In the genomic region with DNA sequence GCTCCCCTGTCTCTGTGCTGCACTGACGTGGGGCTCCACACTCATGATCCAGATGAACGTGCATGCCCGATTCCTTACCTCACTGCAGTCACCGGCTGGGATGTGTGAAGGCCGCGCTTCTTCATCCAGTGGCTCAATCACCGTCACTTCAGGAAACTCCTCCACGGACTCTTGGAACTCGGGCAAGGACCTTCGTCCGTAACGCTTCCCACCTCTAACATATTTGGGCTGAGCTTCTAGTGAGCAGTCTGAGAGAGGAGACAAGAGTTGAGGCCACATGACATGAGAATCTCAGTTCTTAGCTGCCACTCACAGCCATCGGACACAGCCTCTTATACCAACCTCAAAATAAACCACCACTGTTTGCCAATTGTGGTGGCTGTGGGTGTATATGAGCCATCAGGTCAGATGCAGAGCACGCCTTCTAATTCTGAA, we compare ENCODE assay signal across 12 cellular contexts. TPM values are rescaled to one million over a fixed set of nuclear protein-coding genes. Genes with fewer than 3 reads are reported as not detected.
A peak's percentile ranks its signal among the peaks of the same experiment; 100 is the strongest.
DNase-seq lines count a peak whose midpoint lies in the region; ATAC-seq and TF ChIP-seq lines count a peak whose summit lies in the region.
"Had no signal": no experiment of that assay in that cellular context is flagged by ENCODE, and none has a peak within 500 bp of the region (broad histone marks: within the 10 kb centered on the region; RNA-seq: fewer than 3 reads in every experiment).

No MANE protein-coding gene starts in this region.

- CTCF ChIA-PET in CD4-positive, alpha-beta T cell (lab: Charles Lee) = interaction anchor here (2.8 to 4.2 kb wide), 2 partner anchors 15 to 68 kb away, joined by 14 to 22 read pairs; no protein-coding TSS in a partner anchor
- CTCF ChIA-PET in activated CD8-positive, alpha-beta T cell treated with anti-CD3 and anti-CD28 coated beads for 36 hours (lab: Charles Lee) = interaction anchor here (0.8 to 11.6 kb wide), 6 partner anchors 17 to 249 kb away, joined by 3 to 103 read pairs (median 4); no protein-coding TSS in a partner anchor

- H3K27me3 ChIP-seq in CD4-positive, alpha-beta T cell (ENCODE audit: control insufficient read depth, insufficient read depth, low read length) = no peaks in the 10 kb centered on the region
- no peaks in the 10 kb centered on the region for H3K27me3 ChIP-seq in right cardiac atrium (ENCODE audit: control insufficient read depth, insufficient read depth)

- no peaks in the 10 kb centered on the region for H3K4me1 ChIP-seq in right cardiac atrium (ENCODE audit: control insufficient read depth, insufficient read depth, low read length)
- H3K4me1 ChIP-seq: parathyroid adenoma had no signal

- H3K9me3 ChIP-seq in CD4-positive, alpha-beta T cell (ENCODE audit: control insufficient read depth, low read length) = no peaks in the 10 kb centered on the region
- no peaks in the 10 kb centered on the region for H3K9me3 ChIP-seq in right cardiac atrium (ENCODE audit: control insufficient read depth, low read length)

- WGBS in right cardiac atrium = 67% methylated on average over 14 of the region's 14 CpGs

- peak overlapping the region; percentile 77 for H3K4me3 Mint-ChIP-seq in CD4-positive, alpha-beta T cell
- H3K4me3 Mint-ChIP-seq in activated CD8-positive, alpha-beta T cell treated with anti-CD3 and anti-CD28 coated beads for 36 hours = peak overlapping the region; percentile 62

- no peak for ATAC-seq in CD4-positive, alpha-beta T cell (ENCODE audit: poor library complexity)
- peak; percentile 27 for ATAC-seq in GM18511 (IDR thresholded peaks at IDR 0.05; ENCODE audit: unreplicated experiment)
- ATAC-seq in activated CD8-positive, alpha-beta T cell treated with anti-CD3 and anti-CD28 coated beads for 36 hours = peak; percentile 28
- ATAC-seq in right cardiac atrium = peak; percentile 87 to 88
- ATAC-seq in GM21717 (IDR thresholded peaks at IDR 0.05; ENCODE audit: unreplicated experiment) = no peak
- no peak for ATAC-seq in GM21786 (IDR thresholded peaks at IDR 0.05; ENCODE audit: unreplicated experiment)
- ATAC-seq in HG02852 (IDR thresholded peaks at IDR 0.05; ENCODE audit: unreplicated experiment) = no peak
- ATAC-seq: K562 had no signal

- intact Hi-C loops in CD4-positive, alpha-beta T cell (cut with DNase I, micrococcal nuclease) = loop anchor here in 1 of 2 experiments (5.0 kb wide), 1 partner anchor 40 kb away; a partner anchor contains a TSS
- intact Hi-C loops in activated CD8-positive, alpha-beta T cell treated with anti-CD3 and anti-CD28 coated beads for 36 hours (cut with micrococcal nuclease) = loop anchor here (5.0 kb wide), 1 partner anchor 35 kb away; no protein-coding TSS in a partner anchor
- intact Hi-C loops in right cardiac atrium (cut with DNase I) = no loop called here

- POLR2A ChIA-PET in CD4-positive, alpha-beta T cell (lab: Charles Lee) = interaction anchor here (0.6 to 5.2 kb wide), 17 partner anchors 8 to 1172 kb away, joined by 3 to 40 read pairs (median 3); a partner anchor contains a TSS
- POLR2A ChIA-PET in activated CD8-positive, alpha-beta T cell treated with anti-CD3 and anti-CD28 coated beads for 36 hours (lab: Charles Lee) = interaction anchor here (0.7 to 4.3 kb wide), 9 partner anchors 10 to 67 kb away, joined by 3 to 17 read pairs (median 3); a partner anchor contains a TSS

- peaks cover 62% of the 10 kb centered on the region for H3K36me3 Mint-ChIP-seq in CD4-positive, alpha-beta T cell (ENCODE audit: low read depth)
- H3K36me3 Mint-ChIP-seq in activated CD8-positive, alpha-beta T cell treated with anti-CD3 and anti-CD28 coated beads for 36 hours (ENCODE audit: low read depth) = peaks cover 45% of the 10 kb centered on the region

- TF ChIP-seq CTCF in CD4-positive, alpha-beta T cell (IDR thresholded peaks at IDR 0.05) = no peak
- TF ChIP-seq CTCF in activated CD8-positive, alpha-beta T cell treated with anti-CD3 and anti-CD28 coated beads for 36 hours (IDR thresholded peaks at IDR 0.05) = no peak

- no peaks in the 10 kb centered on the region for H3K9me3 Mint-ChIP-seq in CD4-positive, alpha-beta T cell
- no peaks in the 10 kb centered on the region for H3K9me3 Mint-ChIP-seq in activated CD8-positive, alpha-beta T cell treated with anti-CD3 and anti-CD28 coated beads for 36 hours

- peak overlapping the region; percentile 22 for H3K4me3 ChIP-seq in right cardiac atrium (ENCODE audit: low read length)
- H3K4me3 ChIP-seq: K562 had no signal

- peak overlapping the region; percentile 93 for H3K27ac Mint-ChIP-seq in CD4-positive, alpha-beta T cell
- peak overlapping the region; percentile 87 for H3K27ac Mint-ChIP-seq in activated CD8-positive, alpha-beta T cell treated with anti-CD3 and anti-CD28 coated beads for 36 hours

- no peaks in the 10 kb centered on the region for H3K27me3 Mint-ChIP-seq in CD4-positive, alpha-beta T cell
- no peaks in the 10 kb centered on the region for H3K27me3 Mint-ChIP-seq in activated CD8-positive, alpha-beta T cell treated with anti-CD3 and anti-CD28 coated beads for 36 hours

- no peak for DNase-seq in CD4-positive, alpha-beta T cell
- DNase-seq in activated CD8-positive, alpha-beta T cell treated with anti-CD3 and anti-CD28 coated beads for 36 hours = peak; percentile 24
- no peak for DNase-seq in right cardiac atrium
- no peak for DNase-seq in NCI-H1694 treated with DMSO at 0.1 percent for 48 hours (lab: John Stamatoyannopoulos, UW)
- DNase-seq: NCI-H2029 treated with DMSO at 0.1 percent for 48 hours; stimulated activated CD4-positive, alpha-beta T cell treated with anti-CD3 and anti-CD28 coated beads, Interleukin-4, amount 100 ng/mL, for 1 hour had no signal

- H3K27ac ChIP-seq in CD4-positive, alpha-beta T cell (ENCODE audit: low read depth, low read length) = peak overlapping the region; percentile 64
- H3K27ac ChIP-seq in right cardiac atrium (ENCODE audit: low read length) = peak overlapping the region; percentile 86
- H3K27ac ChIP-seq: parathyroid adenoma had no signal

- peaks cover 87% of the 10 kb centered on the region for H3K4me1 Mint-ChIP-seq in CD4-positive, alpha-beta T cell (ENCODE audit: low read depth)
- H3K4me1 Mint-ChIP-seq in activated CD8-positive, alpha-beta T cell treated with anti-CD3 and anti-CD28 coated beads for 36 hours (ENCODE audit: low read depth) = peaks cover 88% of the 10 kb centered on the region

RNA-seq across cellular contexts. Expression of a gene that starts 38.3 kb away (rescaled TPM):
- total RNA-seq in CD4-positive, alpha-beta T cell = 10 to 100 TPM; 96.8 to 98.5 TPM
- total RNA-seq in activated CD8-positive, alpha-beta T cell treated with anti-CD3 and anti-CD28 coated beads for 36 hours = 10 to 100 TPM; 71.9 to 72.8 TPM
- 10 to 100 TPM; 44.3 to 53.2 (median 48.8) TPM for total RNA-seq in right cardiac atrium
- polyA plus RNA-seq in right cardiac atrium = 24.4 TPM

Comparison
In these comparisons a context has a peak if more than half of its experiments do, and no peak if none do; other contexts are left out.
1. ATAC-seq: peak in GM18511 (single experiment), activated CD8-positive, alpha-beta T cell treated with anti-CD3 and anti-CD28 coated beads for 36 hours (single experiment) and right cardiac atrium (2 of 2); none in CD4-positive, alpha-beta T cell (single experiment), GM21717 (single experiment), GM21786 (single experiment) and HG02852 (single experiment).